ENCODE assay signal across 20 cellular contexts in the genomic region with DNA sequence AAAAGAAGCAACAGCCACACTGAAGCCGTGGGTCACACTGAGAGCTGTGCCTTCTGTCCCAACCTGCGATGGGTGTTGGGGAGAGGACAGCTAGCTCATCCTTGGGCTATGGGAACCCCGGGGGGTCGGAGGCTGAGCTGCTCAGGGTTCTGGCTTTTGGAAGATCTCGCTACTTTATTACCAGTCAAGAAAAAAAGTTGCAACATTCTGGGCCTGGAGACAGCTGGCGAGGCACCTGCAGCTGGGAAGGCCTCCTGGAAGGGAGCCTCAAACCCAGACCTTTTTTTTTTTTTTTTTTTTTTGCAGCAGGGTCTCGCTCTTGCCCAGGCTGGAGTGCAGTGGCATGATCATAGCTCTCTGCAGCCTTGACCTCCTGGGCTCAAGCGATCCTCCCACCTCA. TPM values are rescaled to one million over a fixed set of nuclear protein-coding genes. Genes with fewer than 3 reads are reported as not detected.
DNase-seq lines count a peak whose midpoint lies in the region; ATAC-seq lines count a peak whose summit lies in the region.
"Had no signal": no experiment of that assay in that cellular context is flagged by ENCODE, and none has a peak within 500 bp of the region (broad histone marks: within the 10 kb centered on the region; RNA-seq: fewer than 3 reads in every experiment).

No MANE protein-coding gene starts in this region.

- H3K27ac ChIP-seq in BLaER1 = no peak overlapping the region
- H3K27ac ChIP-seq: C4-2B, GM23248 had no signal

- ATAC-seq in sciatic nerve (peak; percentile 60), GM18873 (IDR thresholded peaks at IDR 0.05; ENCODE audit: low FRiP score, unreplicated experiment) (no peak), GM21576 (IDR thresholded peaks at IDR 0.05; ENCODE audit: unreplicated experiment) (no peak)
- ATAC-seq: K562 had no signal

- H3K9ac ChIP-seq in BLaER1 = no peak overlapping the region
- H3K9ac ChIP-seq: GM23248 had no signal

- H3K36me3 ChIP-seq in BLaER1 (no peaks in the 10 kb centered on the region), H7 (replicated peaks; ENCODE audit: control insufficient read depth, insufficient read depth, low read length) (no peaks in the 10 kb centered on the region)

- H3K4me2 ChIP-seq in BLaER1 = peak overlapping the region; percentile 77; the same call in 1 of the 2 replicates

- H3K4me3 ChIP-seq in BLaER1 (no peak overlapping the region), H7 (ENCODE audit: insufficient read depth, low read depth, low read length) (no peak overlapping the region)
- H3K4me3 ChIP-seq: GM23248, K562 had no signal

- peak; percentile 65 for DNase-seq in H7
- peak; percentile 64 for DNase-seq in RPMI8226
- DNase-seq in sciatic nerve (ENCODE audit: low spot score) = no peak
- no peak for DNase-seq in epidermal melanocyte (ENCODE audit: insufficient read length, low spot score)
- DNase-seq: CD4-positive, alpha-beta memory T cell; DMS79; GDM1; GM23248; HCEC 1CT; HFFc6; IMR-90 had no signal

- H4K20me1 ChIP-seq in BLaER1 = no peaks in the 10 kb centered on the region

- intact Hi-C loops in sciatic nerve (cut with DNase I) = no loop called here

- H3K9me3 ChIP-seq in BLaER1 = no peaks in the 10 kb centered on the region

- H3K27me3 ChIP-seq in BLaER1 (peaks cover 63% of the 10 kb centered on the region), H7 (ENCODE audit: control insufficient read depth, insufficient read depth, low read length) (no peaks in the 10 kb centered on the region)

- peaks cover 62% of the 10 kb centered on the region for H3K4me1 ChIP-seq in BLaER1

RNA-seq across cellular contexts. Expression of a gene that starts 24.9 kb away (rescaled TPM):
- total RNA-seq in H7 (2014; rRNA removed; shearing (Covaris generic)) = not detected in 2 replicates
- total RNA-seq in sciatic nerve = 0.27 TPM
- total RNA-seq: A172; B cell; CD4-positive, alpha-beta memory T cell; Daoy; GM23248; H4; HFFc6; IMR-90; K562 had no signal

RNA-seq across cellular contexts. Expression of a gene that starts 28.7 kb away (rescaled TPM):
- total RNA-seq in H7 (2014; rRNA removed; shearing (Covaris generic)) = 79.9 and 80.2 TPM in 2 replicates
- 95.7 TPM for total RNA-seq in sciatic nerve

RNA-seq across cellular contexts. Expression of a gene that starts 40.3 kb away (rescaled TPM):
- not detected in 2 replicates for total RNA-seq in H7 (2014; rRNA removed; shearing (Covaris generic))
- 11.5 TPM for total RNA-seq in sciatic nerve
- total RNA-seq: B cell; CD4-positive, alpha-beta memory T cell; Daoy; GM23248; H4; HFFc6; IMR-90; K562 had no signal

RNA-seq across cellular contexts. Expression of a gene that starts 50.8 kb away (rescaled TPM):
- total RNA-seq in H7 (2014; rRNA removed; shearing (Covaris generic)) = not detected in 2 replicates
- total RNA-seq in sciatic nerve = 18.5 TPM
- total RNA-seq: A172; B cell; CD4-positive, alpha-beta memory T cell; Daoy; GM23248; HFFc6; IMR-90 had no signal

RNA-seq across cellular contexts. Expression of a gene that starts 52.7 kb away (rescaled TPM):
- 2.6 and 5.7 TPM in 2 replicates for total RNA-seq in H7 (2014; rRNA removed; shearing (Covaris generic))
- 3.9 TPM for total RNA-seq in sciatic nerve

Comparison
In these comparisons a context has a peak if more than half of its experiments do, and no peak if none do; other contexts are left out.
1. DNase-seq: peak in H7 (single experiment) and RPMI8226 (single experiment); none in sciatic nerve (single experiment) and epidermal melanocyte (single experiment).
2. RNA of a gene that starts 40.3 kb away (total RNA-seq): 11.5 TPM in sciatic nerve (single experiment); not detected in H7; every median in the first group is over 10 times any median in the second.